Comparison of ENCODE assay signal across 26 cellular contexts in the genomic region with DNA sequence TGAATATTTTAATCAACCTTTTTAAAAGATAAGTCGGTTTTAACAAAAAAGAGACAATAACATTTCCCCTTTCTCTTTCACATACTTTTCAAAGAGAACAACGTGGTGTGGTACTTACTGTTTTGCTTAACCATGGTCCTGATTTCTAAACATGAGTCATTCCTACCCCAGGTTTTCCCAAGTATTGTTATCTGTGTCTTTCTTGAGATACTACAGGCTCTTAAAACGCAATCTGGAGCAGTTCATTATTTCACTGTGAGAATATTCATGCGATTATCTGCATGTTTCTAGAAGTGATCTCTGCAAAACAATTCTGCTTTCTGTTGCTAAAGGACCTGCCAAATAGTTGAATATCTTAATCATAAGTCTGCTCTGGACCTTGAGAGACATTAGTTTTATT.
"Had no signal": no experiment of that assay in that cellular context is flagged by ENCODE, and none has a peak within 500 bp of the region (broad histone marks: within the 10 kb centered on the region; RNA-seq: fewer than 3 reads in every experiment).

No MANE protein-coding gene starts in this region.

- H3K4me3 ChIP-seq: ascending aorta, breast epithelium, K562 had no signal

- DNase-seq: activated CD4-positive, alpha-beta T cell treated with anti-CD3 and anti-CD28 coated beads for 4 hours; activated CD8-positive, alpha-beta memory T cell treated with anti-CD3 and anti-CD28 coated beads, Interleukin-2, amount 50 U/mL, for 4 hours; activated CD8-positive, alpha-beta T cell treated with anti-CD3 and anti-CD28 coated beads for 36 hours; activated gamma-delta T cell treated with Interleukin-2 at 50 U/mL for 16 hours; activated naive CD4-positive, alpha-beta T cell treated with anti-CD3 and anti-CD28 coated beads, Interleukin-2, amount 10 ng/mL, durations not matched to agents 7 days and 5 days; activated naive CD8-positive, alpha-beta T cell treated with anti-CD3 and anti-CD28 coated beads, Interleukin-2, amount 10 ng/mL, durations not matched to agents 7 days and 5 days; activated T-cell treated with anti-CD3 and anti-CD28 coated beads, Interleukin-2, amount 50 U/mL, for 72 hours; amniotic stem cell; caudate nucleus; Karpas-422; MM.1S; NCI-H1105; NCI-H1436; NCI-H1694 treated with DMSO at 0.1 percent for 48 hours; NCI-H2029 treated with DMSO at 0.1 percent for 48 hours; NCI-H510A treated with DMSO at 0.1 percent for 48 hours; NCI-H69; PC-3; SHP77; T-cell; T-helper 2 cell; WERI-Rb-1 had no signal

- H3K36me3 ChIP-seq: ascending aorta, breast epithelium, WERI-Rb-1 had no signal

- H3K27me3 ChIP-seq: ascending aorta, breast epithelium had no signal

- H3K9me3 ChIP-seq: ascending aorta, breast epithelium had no signal

- ATAC-seq: activated CD4-positive, CD25-positive, alpha-beta regulatory T cell treated with anti-CD3 and anti-CD28 coated beads, Interleukin-2, amount 50 U/mL, for 24 hours; activated CD8-positive, alpha-beta T cell treated with anti-CD3 and anti-CD28 coated beads for 36 hours; activated T-cell treated with anti-CD3 and anti-CD28 coated beads, Interleukin-2, amount 50 U/mL, for 72 hours; K562; PC-3; T-cell had no signal

- H3K4me1 ChIP-seq: ascending aorta, breast epithelium had no signal

- H3K27ac ChIP-seq: ascending aorta, breast epithelium, WERI-Rb-1 had no signal
